8 cellular contexts compared by ENCODE assay signal in the genomic region with DNA sequence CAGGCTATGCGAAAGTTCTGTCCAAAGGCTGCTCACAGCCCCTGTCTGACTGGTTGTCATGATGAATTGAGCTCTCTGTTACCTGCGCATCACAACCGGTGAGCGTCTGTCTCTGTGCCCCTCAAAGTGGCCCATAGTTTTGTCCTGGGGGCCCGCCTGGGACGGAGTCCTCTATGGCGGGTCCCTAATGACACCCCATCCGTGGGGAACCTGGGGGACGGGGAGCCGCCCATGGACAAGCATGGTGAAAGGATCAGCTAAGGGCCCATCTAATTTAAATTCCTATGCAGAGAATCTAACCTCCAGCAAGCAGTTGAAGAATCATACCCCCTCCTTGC. TPM values are rescaled to one million over a fixed set of nuclear protein-coding genes. Genes with fewer than 3 reads are reported as not detected.
DNase-seq lines count a peak whose midpoint lies in the region; ATAC-seq and TF ChIP-seq lines count a peak whose summit lies in the region.

No MANE protein-coding gene starts in this region.

- H3K4me3 ChIP-seq in right lobe of liver, result peak overlapping the region; percentile 73 to 91 (median 87)
- H3K4me3 ChIP-seq in urinary bladder (ENCODE audit: low read depth, low read length), result peak overlapping the region; percentile 66

- H3K27me3 ChIP-seq in right lobe of liver, result no peaks in the 10 kb centered on the region

- DNase-seq in right lobe of liver, result no peak
- DNase-seq in OCI-M2 (lab: John Stamatoyannopoulos, UW; ENCODE audit: unreplicated experiment), result no peak
- DNase-seq in dermis blood vessel endothelial cell, result no peak

- no peaks in the 10 kb centered on the region for H3K9me3 ChIP-seq in right lobe of liver

- no CpG with 5 or more reads among the region's 10 CpGs for WGBS in right lobe of liver (ENCODE audit: insufficient coverage, low coverage, low lambda C conversion rate, missing lambda C conversion rate)
- WGBS in urinary bladder, result 7% methylated on average over 10 of the region's 10 CpGs

- H3K4me1 ChIP-seq in right lobe of liver, result peaks cover 0 to 16% (median 3%) of the 10 kb centered on the region in 4 donors
- H3K4me1 ChIP-seq in urinary bladder (ENCODE audit: insufficient read depth), result no peaks in the 10 kb centered on the region

- ATAC-seq in GM18867 (IDR thresholded peaks at IDR 0.05; ENCODE audit: unreplicated experiment) (peak; percentile 5), HG03095 (IDR thresholded peaks at IDR 0.05; ENCODE audit: unreplicated experiment) (peak; percentile 8), right lobe of liver (no peak), HG03565 (IDR thresholded peaks at IDR 0.05; ENCODE audit: unreplicated experiment) (no peak)

- no peak for TF ChIP-seq POLR2A in right lobe of liver (IDR thresholded peaks at IDR 0.05)

- intact Hi-C loops in right lobe of liver (cut with DNase I), result no loop called here

- H3K36me3 ChIP-seq in right lobe of liver, result peaks cover 0 to 26% (median 6%) of the 10 kb centered on the region in 4 donors
- H3K36me3 ChIP-seq in urinary bladder (ENCODE audit: insufficient read depth), result no peaks in the 10 kb centered on the region

- H3K27ac ChIP-seq in angular gyrus (ENCODE audit: low read depth, low read length) (peak overlapping the region; percentile 94), right lobe of liver (peak overlapping the region; percentile 78 to 82 (median 81)), urinary bladder (ENCODE audit: low read depth) (no peak overlapping the region)

- no peak for TF ChIP-seq CTCF in right lobe of liver (IDR thresholded peaks at IDR 0.05)

RNA-seq across cellular contexts. Expression of gene ELMOD3, which starts 0.5 kb away (rescaled TPM):
- 10 to 100 TPM in 3 of 6 experiments, 1 to 10 TPM in 3; 7.4 to 12.8 (median 9.5) TPM for total RNA-seq in right lobe of liver
- total RNA-seq in urinary bladder, result 19.4 TPM
- 21.0 TPM for polyA plus RNA-seq in urinary bladder
- total RNA-seq in dermis blood vessel endothelial cell, result 10.0 and 12.3 TPM in 2 replicates

RNA-seq across cellular contexts. Expression of gene RETSAT, which starts 0.7 kb away (rescaled TPM):
- 100 to 1,000 TPM in 4 of 6 experiments, 10 to 100 TPM in 2; 70.3 to 112 (median 105) TPM for total RNA-seq in right lobe of liver
- total RNA-seq in urinary bladder, result 22.5 TPM
- 34.4 TPM for polyA plus RNA-seq in urinary bladder
- total RNA-seq in dermis blood vessel endothelial cell, result 64.2 and 76.2 TPM in 2 replicates

RNA-seq across cellular contexts. Expression of gene TGOLN2, which starts 27.3 kb away (rescaled TPM):
- total RNA-seq in right lobe of liver, result 100 to 1,000 TPM in 5 of 6 experiments, 10 to 100 TPM in 1; 85.7 to 153 (median 121) TPM
- 58.7 TPM for total RNA-seq in urinary bladder
- polyA plus RNA-seq in urinary bladder, result 81.0 TPM
- total RNA-seq in dermis blood vessel endothelial cell, result 101 and 151 TPM in 2 replicates

RNA-seq across cellular contexts. Expression of gene CAPG, which starts 55.1 kb away (rescaled TPM):
- 10 to 100 TPM in 3 of 6 experiments, 1 to 10 TPM in 3; 3.3 to 17.4 (median 9.9) TPM for total RNA-seq in right lobe of liver
- 89.3 TPM for total RNA-seq in urinary bladder
- polyA plus RNA-seq in urinary bladder, result 76.0 TPM
- 46.1 and 56.3 TPM in 2 replicates for total RNA-seq in dermis blood vessel endothelial cell

Comparison
In these comparisons a context has a peak if more than half of its experiments do, and no peak if none do; other contexts are left out.
1. ATAC-seq: peak in GM18867 (single experiment) and HG03095 (single experiment); none in right lobe of liver (0 of 4) and HG03565 (single experiment).